ENCODE assay signal across 15 cellular contexts in the genomic region with DNA sequence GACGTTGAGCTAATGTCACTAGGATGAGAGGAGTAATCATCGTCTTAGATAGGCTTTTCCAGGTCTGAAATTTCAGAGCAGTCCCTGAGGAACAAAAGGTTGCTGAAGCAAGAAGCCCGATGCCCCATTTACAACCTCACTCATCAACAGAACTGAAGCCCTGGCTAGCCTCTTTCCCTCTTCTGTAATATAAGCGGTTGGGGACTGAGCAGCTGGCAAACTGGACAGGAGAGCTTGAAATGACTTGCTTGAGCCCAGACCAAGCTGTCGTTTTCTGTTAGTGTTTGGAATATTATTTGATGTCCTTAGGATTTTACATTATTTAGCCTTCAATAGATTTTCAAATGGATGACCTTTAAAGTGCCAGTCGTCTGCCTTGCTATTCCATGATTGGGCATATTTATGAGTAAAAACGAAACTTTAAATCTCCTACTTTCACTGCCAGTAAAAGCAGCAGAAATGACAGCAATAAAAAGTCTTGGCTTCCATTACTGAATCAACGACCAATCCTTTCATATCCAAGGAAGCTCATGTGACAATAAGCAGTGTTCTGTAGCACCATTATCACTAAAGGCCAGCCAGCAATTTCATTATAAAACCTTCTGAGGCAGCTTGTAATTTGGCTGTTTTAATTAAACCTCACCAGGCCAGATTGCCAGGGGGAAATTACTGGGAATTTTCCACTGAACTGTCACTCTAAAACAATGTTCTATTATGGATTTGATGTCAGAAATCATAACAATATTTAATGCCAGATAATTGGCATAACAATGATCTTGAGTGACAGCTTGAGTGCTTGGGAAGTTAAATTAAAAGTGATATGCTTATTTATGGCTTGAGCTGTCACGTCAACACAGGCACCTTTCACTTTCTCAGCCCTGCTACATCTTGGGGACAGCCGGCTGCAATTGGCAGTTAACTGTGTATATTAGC.
DNase-seq lines count a peak whose midpoint lies in the region; ATAC-seq and TF ChIP-seq lines count a peak whose summit lies in the region.
"Had no signal": no experiment of that assay in that cellular context is flagged by ENCODE, and none has a peak within 500 bp of the region (broad histone marks: within the 10 kb centered on the region; RNA-seq: fewer than 3 reads in every experiment).

No MANE protein-coding gene starts in this region.

- no peak overlapping the region for H3K4me3 Mint-ChIP-seq in activated CD8-positive, alpha-beta T cell treated with anti-CD3 and anti-CD28 coated beads, Interleukin-2, amount 10 ng/mL, durations not matched to agents 7 days and 5 days
- H3K4me3 Mint-ChIP-seq: CD8-positive, alpha-beta memory T cell had no signal

- H3K27me3 Mint-ChIP-seq in activated CD8-positive, alpha-beta T cell treated with anti-CD3 and anti-CD28 coated beads, Interleukin-2, amount 10 ng/mL, durations not matched to agents 7 days and 5 days (ENCODE audit: low read depth) = no peaks in the 10 kb centered on the region

- H3K4me1 Mint-ChIP-seq in activated CD8-positive, alpha-beta T cell treated with anti-CD3 and anti-CD28 coated beads, Interleukin-2, amount 10 ng/mL, durations not matched to agents 7 days and 5 days (ENCODE audit: low read depth) = no peaks in the 10 kb centered on the region
- H3K4me1 Mint-ChIP-seq: CD8-positive, alpha-beta memory T cell had no signal

- peak overlapping the region; percentile 24 for H3K4me3 ChIP-seq in left ventricle myocardium inferior
- H3K4me3 ChIP-seq in thoracic aorta = peak overlapping the region; percentile 31
- H3K4me3 ChIP-seq: HAP-1, lower lobe of right lung had no signal

- H3K27ac ChIP-seq in VCaP (peak overlapping the region; percentile 56), left ventricle myocardium inferior (replicated peaks) (peak overlapping the region; percentile 68), thoracic aorta (no peak overlapping the region)
- H3K27ac ChIP-seq: epithelial cell of prostate, lower lobe of right lung had no signal

- H3K36me3 Mint-ChIP-seq in activated CD8-positive, alpha-beta T cell treated with anti-CD3 and anti-CD28 coated beads, Interleukin-2, amount 10 ng/mL, durations not matched to agents 7 days and 5 days (ENCODE audit: low read depth) = no peaks in the 10 kb centered on the region
- H3K36me3 Mint-ChIP-seq: CD8-positive, alpha-beta memory T cell had no signal

- H3K27me3 ChIP-seq in left ventricle myocardium inferior (ENCODE audit: low read depth) (no peaks in the 10 kb centered on the region), thoracic aorta (replicated peaks; ENCODE audit: insufficient read depth) (no peaks in the 10 kb centered on the region)

- no peak overlapping the region for H3K27ac Mint-ChIP-seq in activated CD8-positive, alpha-beta T cell treated with anti-CD3 and anti-CD28 coated beads, Interleukin-2, amount 10 ng/mL, durations not matched to agents 7 days and 5 days
- H3K27ac Mint-ChIP-seq: CD8-positive, alpha-beta memory T cell had no signal

- no peaks in the 10 kb centered on the region for H3K9me3 ChIP-seq in left ventricle myocardium inferior (replicated peaks)
- no peaks in the 10 kb centered on the region for H3K9me3 ChIP-seq in thoracic aorta
- H3K9me3 ChIP-seq: HAP-1, lower lobe of right lung had no signal

- no peaks in the 10 kb centered on the region for H3K9me3 Mint-ChIP-seq in activated CD8-positive, alpha-beta T cell treated with anti-CD3 and anti-CD28 coated beads, Interleukin-2, amount 10 ng/mL, durations not matched to agents 7 days and 5 days (ENCODE audit: insufficient read depth)
- H3K9me3 Mint-ChIP-seq: CD8-positive, alpha-beta memory T cell had no signal

- DNase-seq in NCI-H2227 (lab: John Stamatoyannopoulos, UW; ENCODE audit: unreplicated experiment) = peak; percentile 14
- no peak for DNase-seq in NCI-H2227 treated with DMSO at 0.1 percent for 48 hours (lab: John Stamatoyannopoulos, UW)
- no peak for DNase-seq in left ventricle myocardium inferior
- DNase-seq in thoracic aorta (ENCODE audit: low spot score) = no peak
- no peak for DNase-seq in H4 (ENCODE audit: low spot score)
- DNase-seq in NCI-H510A (lab: John Stamatoyannopoulos, UW) = no peak
- no peak for DNase-seq in activated CD8-positive, alpha-beta T cell treated with anti-CD3 and anti-CD28 coated beads, Interleukin-2, amount 10 ng/mL, durations not matched to agents 7 days and 5 days
- DNase-seq: activated naive CD4-positive, alpha-beta T cell; CD8-positive, alpha-beta memory T cell; GDM1; lower lobe of right lung; NCI-H446 treated with DMSO at 0.1 percent for 48 hours had no signal

- ATAC-seq in thoracic aorta (ENCODE audit: insufficient number of reproducible peaks, low FRiP score, low read depth) = no peak
- no peak for ATAC-seq in activated CD8-positive, alpha-beta T cell treated with anti-CD3 and anti-CD28 coated beads, Interleukin-2, amount 10 ng/mL, durations not matched to agents 7 days and 5 days
- ATAC-seq: lower lobe of right lung had no signal

- peaks cover 11% of the 10 kb centered on the region for H3K4me1 ChIP-seq in left ventricle myocardium inferior
- H3K4me1 ChIP-seq in thoracic aorta (ENCODE audit: control insufficient read depth in 1 of 2, low read depth in 2 of 2) = no peaks in the 10 kb centered on the region
- H3K4me1 ChIP-seq: HAP-1, lower lobe of right lung had no signal

- H3K36me3 ChIP-seq in left ventricle myocardium inferior = no peaks in the 10 kb centered on the region
- H3K36me3 ChIP-seq in thoracic aorta = no peaks in the 10 kb centered on the region
- H3K36me3 ChIP-seq: HAP-1, lower lobe of right lung had no signal

- TF ChIP-seq CTCF in VCaP (conservative IDR thresholded peaks at IDR 0.05) = no peak
- TF ChIP-seq CTCF in left ventricle myocardium inferior (IDR thresholded peaks at IDR 0.05; ENCODE audit: borderline replicate concordance) = no peak
- TF ChIP-seq CTCF in thoracic aorta (IDR thresholded peaks at IDR 0.05) = no peak

- CTCF ChIA-PET in activated CD8-positive, alpha-beta T cell treated with anti-CD3 and anti-CD28 coated beads, Interleukin-2, amount 10 ng/mL, durations not matched to agents 7 days and 5 days (lab: Charles Lee) = no interaction called here

- POLR2A ChIA-PET in activated CD8-positive, alpha-beta T cell treated with anti-CD3 and anti-CD28 coated beads, Interleukin-2, amount 10 ng/mL, durations not matched to agents 7 days and 5 days (lab: Charles Lee) = no interaction called here

- intact Hi-C loops in left ventricle myocardium inferior (cut with micrococcal nuclease) = no loop called here

Comparison
In these comparisons a context has a peak if more than half of its experiments do, and no peak if none do; other contexts are left out.
1. H3K27ac ChIP-seq: peak in VCaP (single experiment) and left ventricle myocardium inferior (single experiment); none in thoracic aorta (0 of 2).